Comparison of ENCODE assay signal across 8 cellular contexts in genomic region chr20:18632196-18632789, GRCh38. TPM values are rescaled to one million over a fixed set of nuclear protein-coding genes. Genes with fewer than 3 reads are reported as not detected.
DNase-seq lines count a peak whose midpoint lies in the region; ATAC-seq and TF ChIP-seq lines count a peak whose summit lies in the region.

No MANE protein-coding gene starts in this region.

- 28% methylated on average over 7 of the region's 7 CpGs for WGBS in right lobe of liver (ENCODE audit: insufficient coverage, low coverage, low lambda C conversion rate, missing lambda C conversion rate)

- H3K36me3 ChIP-seq in CD4-positive, alpha-beta memory T cell (ENCODE audit: insufficient read depth, low read length) = peaks cover 6% of the 10 kb centered on the region
- no peaks in the 10 kb centered on the region for H3K36me3 ChIP-seq in right lobe of liver

- POLR2A ChIA-PET in CD4-positive, alpha-beta memory T cell (lab: Charles Lee; ENCODE audit: partially characterized antibody) = no interaction called here

- peak in 4 of 5 donors; percentile 20 to 33 (median 28) for DNase-seq in CD4-positive, alpha-beta memory T cell
- DNase-seq in NCI-H510A treated with DMSO at 0.1 percent for 48 hours (lab: John Stamatoyannopoulos, UW) (peak; percentile 88), dermis microvascular lymphatic vessel endothelial cell (ENCODE audit: low read depth in 2 of 2) (peak; percentile 28 to 62), right lobe of liver (peak; percentile 64 to 70 (median 67))
- peak; percentile 84 for DNase-seq in activated CD4-positive, alpha-beta T cell treated with anti-CD3 and anti-CD28 coated beads, Interleukin-2, amount 10 ng/mL, durations not matched to agents 24 days and 14 days
- DNase-seq in stimulated activated CD8-positive, alpha-beta memory T cell treated with anti-CD3 and anti-CD28 coated beads, Interleukin-15, amount 100 ng/mL, for 1 hour (ENCODE audit: low read depth) = peak; percentile 1

- peaks cover 0 to 5% (median 2%) of the 10 kb centered on the region in 4 donors for H3K4me1 Mint-ChIP-seq in CD4-positive, alpha-beta memory T cell
- H3K4me1 Mint-ChIP-seq in activated CD4-positive, alpha-beta T cell treated with anti-CD3 and anti-CD28 coated beads, Interleukin-2, amount 10 ng/mL, durations not matched to agents 24 days and 14 days = peaks cover 2% of the 10 kb centered on the region

- ATAC-seq in GM19397 (IDR thresholded peaks at IDR 0.05; ENCODE audit: unreplicated experiment) = peak; percentile 86
- peak; percentile 88 for ATAC-seq in HG03442 (IDR thresholded peaks at IDR 0.05; ENCODE audit: unreplicated experiment)
- ATAC-seq in right lobe of liver = peak; percentile 84 to 89 (median 86)

- H3K27ac Mint-ChIP-seq in CD4-positive, alpha-beta memory T cell = no peak overlapping the region
- no peak overlapping the region for H3K27ac Mint-ChIP-seq in activated CD4-positive, alpha-beta T cell treated with anti-CD3 and anti-CD28 coated beads, Interleukin-2, amount 10 ng/mL, durations not matched to agents 24 days and 14 days

- H3K27me3 Mint-ChIP-seq in CD4-positive, alpha-beta memory T cell = no peaks in the 10 kb centered on the region
- no peaks in the 10 kb centered on the region for H3K27me3 Mint-ChIP-seq in activated CD4-positive, alpha-beta T cell treated with anti-CD3 and anti-CD28 coated beads, Interleukin-2, amount 10 ng/mL, durations not matched to agents 24 days and 14 days

- intact Hi-C loops in CD4-positive, alpha-beta memory T cell (cut with micrococcal nuclease) = no loop called here
- intact Hi-C loops in activated CD4-positive, alpha-beta T cell treated with anti-CD3 and anti-CD28 coated beads, Interleukin-2, amount 10 ng/mL, durations not matched to agents 24 days and 14 days (cut with micrococcal nuclease) = no loop called here
- intact Hi-C loops in right lobe of liver (cut with DNase I) = no loop called here

- H3K4me3 ChIP-seq in CD4-positive, alpha-beta memory T cell (ENCODE audit: low read length in 2 of 2) = no peak overlapping the region
- H3K4me3 ChIP-seq in right lobe of liver = no peak overlapping the region

- no peaks in the 10 kb centered on the region for H3K9me3 Mint-ChIP-seq in CD4-positive, alpha-beta memory T cell
- H3K9me3 Mint-ChIP-seq in activated CD4-positive, alpha-beta T cell treated with anti-CD3 and anti-CD28 coated beads, Interleukin-2, amount 10 ng/mL, durations not matched to agents 24 days and 14 days = peaks cover 5% of the 10 kb centered on the region

- peaks cover 41 to 43% of the 10 kb centered on the region in 2 donors for H3K36me3 Mint-ChIP-seq in CD4-positive, alpha-beta memory T cell
- H3K36me3 Mint-ChIP-seq in activated CD4-positive, alpha-beta T cell treated with anti-CD3 and anti-CD28 coated beads, Interleukin-2, amount 10 ng/mL, durations not matched to agents 24 days and 14 days (ENCODE audit: low read depth) = peaks cover 12% of the 10 kb centered on the region

- TF ChIP-seq CTCF in right lobe of liver (IDR thresholded peaks at IDR 0.05) = peak; percentile 60 to 93 (median 87)

- TF ChIP-seq POLR2A in right lobe of liver (IDR thresholded peaks at IDR 0.05) = no peak

- H3K4me3 Mint-ChIP-seq in CD4-positive, alpha-beta memory T cell = no peak overlapping the region
- no peak overlapping the region for H3K4me3 Mint-ChIP-seq in activated CD4-positive, alpha-beta T cell treated with anti-CD3 and anti-CD28 coated beads, Interleukin-2, amount 10 ng/mL, durations not matched to agents 24 days and 14 days

- H3K9me3 ChIP-seq in CD4-positive, alpha-beta memory T cell (ENCODE audit: control insufficient read depth in 1 of 2, low read length in 2 of 2) = no peaks in the 10 kb centered on the region
- no peaks in the 10 kb centered on the region for H3K9me3 ChIP-seq in right lobe of liver

- no peak overlapping the region for H3K27ac ChIP-seq in CD4-positive, alpha-beta memory T cell (ENCODE audit: low read depth, low read length)
- H3K27ac ChIP-seq in right lobe of liver = no peak overlapping the region

- H3K4me1 ChIP-seq in CD4-positive, alpha-beta memory T cell (ENCODE audit: insufficient read depth, low read length) = no peaks in the 10 kb centered on the region
- no peaks in the 10 kb centered on the region for H3K4me1 ChIP-seq in right lobe of liver

- no peaks in the 10 kb centered on the region for H3K27me3 ChIP-seq in CD4-positive, alpha-beta memory T cell (ENCODE audit: insufficient read depth, low read length)
- no peaks in the 10 kb centered on the region for H3K27me3 ChIP-seq in right lobe of liver

- CTCF ChIA-PET in CD4-positive, alpha-beta memory T cell (lab: Charles Lee; ENCODE audit: partially characterized antibody) = interaction anchor here (0.7 to 1.4 kb wide), 7 partner anchors 9 to 424 kb away, joined by 3 to 10 read pairs (median 4); no protein-coding TSS in a partner anchor

RNA-seq across cellular contexts. Expression of gene DTD1, which starts 44.4 kb away (rescaled TPM):
- total RNA-seq in CD4-positive, alpha-beta memory T cell = 10 to 100 TPM; 15.9 to 18.1 TPM
- 10 to 100 TPM; 57.8 to 61.8 TPM for polyA plus RNA-seq in CD4-positive, alpha-beta memory T cell
- 49.2 and 49.9 TPM in 2 replicates for total RNA-seq in activated CD4-positive, alpha-beta T cell treated with anti-CD3 and anti-CD28 coated beads, Interleukin-2, amount 10 ng/mL, durations not matched to agents 24 days and 14 days
- total RNA-seq in dermis microvascular lymphatic vessel endothelial cell = 45.1 and 61.9 TPM in 2 replicates
- total RNA-seq in right lobe of liver = 10 to 100 TPM in 2 of 6 experiments, 1 to 10 TPM in 4; 5.4 to 21.2 (median 7.5) TPM

Comparison
In these comparisons a context has a peak if more than half of its experiments do, and no peak if none do; other contexts are left out.
1. DNase-seq: peak in every context shown above with its lines; median percentile 88 in NCI-H510A treated with DMSO at 0.1 percent for 48 hours; 84 in activated CD4-positive, alpha-beta T cell treated with anti-CD3 and anti-CD28 coated beads, Interleukin-2, amount 10 ng/mL, durations not matched to agents 24 days and 14 days; 67 in right lobe of liver; 45 in dermis microvascular lymphatic vessel endothelial cell; 28 in CD4-positive, alpha-beta memory T cell; 1 in stimulated activated CD8-positive, alpha-beta memory T cell treated with anti-CD3 and anti-CD28 coated beads, Interleukin-15, amount 100 ng/mL, for 1 hour.